Comparison of ENCODE assay signal across 9 cellular contexts in the genomic region with DNA sequence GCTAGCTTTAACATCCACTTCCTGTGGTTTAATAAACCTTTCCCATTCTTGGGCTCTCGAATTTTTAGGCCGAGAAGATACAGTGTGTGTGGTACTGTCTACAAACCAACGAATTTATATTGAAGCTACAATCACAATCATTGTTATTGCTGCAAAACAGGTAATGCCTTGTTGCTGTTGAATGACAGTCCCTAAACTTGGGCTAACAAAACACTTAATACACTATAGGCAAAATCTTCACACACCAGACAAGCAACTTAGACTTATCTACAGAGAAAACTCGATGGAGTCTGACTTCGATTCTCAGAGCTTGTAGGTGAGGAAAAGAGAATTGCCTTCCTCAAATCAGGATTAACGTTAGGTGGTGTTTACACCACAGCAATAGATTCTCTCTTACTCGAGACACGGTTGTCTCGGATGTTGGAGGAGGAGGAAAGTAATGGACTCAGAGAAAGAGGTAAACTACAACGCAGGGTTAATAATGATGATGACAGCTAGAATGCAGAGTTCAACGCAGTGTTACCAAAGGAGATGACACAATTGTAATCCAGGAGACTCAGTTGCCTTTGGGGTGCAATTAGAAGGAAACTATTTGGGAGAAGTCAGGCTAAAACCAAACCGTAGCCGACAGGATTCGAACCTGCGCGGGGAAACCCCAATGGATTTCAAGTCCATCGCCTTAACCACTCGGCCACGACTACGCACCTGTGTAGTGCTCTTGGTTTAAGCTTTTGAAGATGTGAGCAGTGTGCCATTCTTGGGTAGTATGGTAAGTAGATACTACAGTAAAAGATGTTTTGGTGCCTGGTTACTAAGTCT. TPM values are rescaled to one million over a fixed set of nuclear protein-coding genes. Genes with fewer than 3 reads are reported as not detected.
DNase-seq lines count a peak whose midpoint lies in the region; ATAC-seq, FAIRE-seq and TF ChIP-seq lines count a peak whose summit lies in the region.
"Had no signal": no experiment of that assay in that cellular context is flagged by ENCODE, and none has a peak within 500 bp of the region (broad histone marks: within the 10 kb centered on the region; RNA-seq: fewer than 3 reads in every experiment).

No MANE protein-coding gene starts in this region.

- DNase-seq in Ammon's horn (ENCODE audit: low spot score) (peak; percentile 8), HT1080 (ENCODE audit: low read depth) (peak; percentile 95), SK-N-DZ (ENCODE audit: low spot score) (peak; percentile 32), GM12878 (ENCODE audit: low read depth, low spot score) (peak; percentile 63), mesenchymal stem cell (peak; percentile 43), GM19238 (ENCODE audit: insufficient read length, low spot score) (no peak), GOT3 (lab: John Stamatoyannopoulos, UW) (no peak)

- H2BK120ac ChIP-seq in mesenchymal stem cell (ENCODE audit: low read depth, low read length): no peak overlapping the region

- TF ChIP-seq CTCF in GM12878 (IDR thresholded peaks at IDR 0.05 in 2 of 3, conservative IDR thresholded peaks at IDR 0.05 in 1 of 3; ENCODE audit: control insufficient read depth in 2 of 3, extremely low read depth in 1 of 3, insufficient read depth in 1 of 3, low read depth in 3 of 3, low read length in 3 of 3): no peak

- H2BK15ac ChIP-seq in mesenchymal stem cell (ENCODE audit: low read depth, poor library complexity, severe bottlenecking): no peak overlapping the region

- no peak overlapping the region for H3K18ac ChIP-seq in mesenchymal stem cell (ENCODE audit: low read depth in 1 of 2, low read length in 2 of 2)

- no peak overlapping the region for H2BK12ac ChIP-seq in mesenchymal stem cell (ENCODE audit: low read length in 2 of 2)

- WGBS in GM12878 (ENCODE audit: insufficient coverage, insufficient replicate concordance, low lambda C conversion rate, missing lambda C conversion rate): 17% methylated on average over 20 of the region's 20 CpGs
- 19% methylated on average over 18 of the region's 20 CpGs for WGBS in mesenchymal stem cell

- no peak overlapping the region for H3K14ac ChIP-seq in mesenchymal stem cell (ENCODE audit: low read length in 2 of 2)

- SMC1A ChIA-PET in GM12878 (lab: Charles Lee; ENCODE audit: uncharacterized antibody, unreplicated experiment): interaction anchor here (0.6 to 3.3 kb wide), 7 partner anchors 11 to 943 kb away, joined by 3 to 22 read pairs (median 5); no protein-coding TSS in a partner anchor

- in situ Hi-C loops in GM12878 (cut with MboI): loop anchor here (25.0 kb wide), 1 partner anchor 257 kb away; no protein-coding TSS in a partner anchor

- no peak overlapping the region; the same call in 1 of the 2 replicates for H2AFZ ChIP-seq in GM12878 (ENCODE audit: control insufficient read depth, low read depth, low read length)
- H2AFZ ChIP-seq in mesenchymal stem cell (ENCODE audit: low read depth, low read length): no peak overlapping the region

- no peaks in the 10 kb centered on the region for H4K20me1 ChIP-seq in GM12878 (ENCODE audit: control insufficient read depth, insufficient read depth)

- H3K4me2 ChIP-seq in GM12878 (ENCODE audit: control insufficient read depth, insufficient read depth) (peak overlapping the region; percentile 47), mesenchymal stem cell (ENCODE audit: low read length, poor library complexity, severe bottlenecking) (no peak overlapping the region)

- no peak overlapping the region for H2BK5ac ChIP-seq in mesenchymal stem cell (ENCODE audit: low read depth, low read length, poor library complexity, severe bottlenecking)

- no peak overlapping the region for H3K23ac ChIP-seq in mesenchymal stem cell (ENCODE audit: low read length in 2 of 2)

- H3K9ac ChIP-seq in GM12878 (ENCODE audit: control insufficient read depth, insufficient read depth, low read length): no peak overlapping the region
- H3K9ac ChIP-seq in mesenchymal stem cell (ENCODE audit: low read length): no peak overlapping the region

- H4K91ac ChIP-seq in mesenchymal stem cell (ENCODE audit: low read length): no peak overlapping the region

- no TSS peak for BruUV-seq in GM12878 (replicated peaks; lab: Mats Ljungman, UMichigan)

- H4K8ac ChIP-seq in mesenchymal stem cell (ENCODE audit: low read length): no peak overlapping the region

- peak in 1 of 2 experiments; percentile 18; a peak in 1 of 4 replicates for TF ChIP-seq EP300 in GM12878 (IDR thresholded peaks at IDR 0.05; ENCODE audit: borderline replicate concordance in 1 of 2, control insufficient read depth in 1 of 2, low read depth in 2 of 2, low read length in 2 of 2)

- ATAC-seq in GM12878: peak; percentile 37
- no peak for ATAC-seq in GM21619 (IDR thresholded peaks at IDR 0.05; ENCODE audit: unreplicated experiment)

- H3K4ac ChIP-seq in mesenchymal stem cell (ENCODE audit: low read depth in 1 of 2, low read length in 2 of 2): no peak overlapping the region

- CTCF ChIA-PET in GM12878 (lab: Yijun Ruan, JAX): interaction anchor here (0.7 to 3.1 kb wide), 10 partner anchors 10 to 328 kb away, joined by 3 to 14 read pairs (median 4); no protein-coding TSS in a partner anchor

- H2AK5ac ChIP-seq in mesenchymal stem cell (ENCODE audit: low read length, severe bottlenecking): no peak overlapping the region

- H3K36me3 ChIP-seq in GM12878 (ENCODE audit: control insufficient read depth in 2 of 2, insufficient read depth in 2 of 2, low read length in 1 of 2): no peaks in the 10 kb centered on the region
- H3K36me3 ChIP-seq in mesenchymal stem cell (ENCODE audit: control insufficient read depth in 1 of 2, insufficient read depth in 2 of 2, low read depth in 1 of 2, low read length in 2 of 2): no peaks in the 10 kb centered on the region

- RAD21 ChIA-PET in GM12878 (lab: Charles Lee; ENCODE audit: unreplicated experiment): interaction anchor here (0.9 to 2.4 kb wide), 6 partner anchors 10 to 247 kb away, joined by 3 to 10 read pairs (median 6); no protein-coding TSS in a partner anchor

- H3K27me3 ChIP-seq in GM12878 (replicated peaks in 1 of 2; ENCODE audit: control insufficient read depth in 2 of 2, insufficient read depth in 2 of 2, low read length in 1 of 2) (no peaks in the 10 kb centered on the region; a peak in 2 of 4 replicates), mesenchymal stem cell (ENCODE audit: control insufficient read depth in 1 of 2, insufficient read depth in 1 of 2, low read length in 2 of 2) (peaks cover 0 to 21% of the 10 kb centered on the region in 2 experiments)

- no peak overlapping the region for H3K4me3 ChIP-seq in GM12878
- H3K4me3 ChIP-seq in mesenchymal stem cell (ENCODE audit: insufficient read depth in 1 of 2, low read depth in 1 of 2, low read length in 2 of 2): no peak overlapping the region

- H3K9me3 ChIP-seq in GM12878 (replicated peaks; ENCODE audit: control insufficient read depth, insufficient read depth, low read length): no peaks in the 10 kb centered on the region
- H3K9me3 ChIP-seq in mesenchymal stem cell (ENCODE audit: control insufficient read depth, low read length): no peaks in the 10 kb centered on the region

- H3K79me1 ChIP-seq in mesenchymal stem cell (replicated peaks; ENCODE audit: low read length, poor library complexity, severe bottlenecking): no peaks in the 10 kb centered on the region

- no peak for FAIRE-seq in GM12878 (lab: Jason Lieb, UNC)
- FAIRE-seq: endometrium had no signal

- no peak for TF ChIP-seq POLR2A in GM12878 (IDR thresholded peaks at IDR 0.05; ENCODE audit: low read depth, low read length)

- H3K4me1 ChIP-seq in GM12878 (ENCODE audit: control insufficient read depth, insufficient read depth, low read length): no peaks in the 10 kb centered on the region
- no peaks in the 10 kb centered on the region for H3K4me1 ChIP-seq in mesenchymal stem cell (ENCODE audit: control insufficient read depth, insufficient read depth, low read depth, low read length)

- intact Hi-C loops in GM12878 (cut with micrococcal nuclease; ENCODE audit: unreplicated experiment): no loop called here

- no peak for TF ChIP-seq RAD21 in GM12878 (IDR thresholded peaks at IDR 0.05; ENCODE audit: insufficient read depth, low read depth, low read length)

- POLR2A ChIA-PET in GM12878 (lab: Charles Lee): no interaction called here

- H3K79me2 ChIP-seq in GM12878 (ENCODE audit: control insufficient read depth, insufficient read depth, low read length): no peaks in the 10 kb centered on the region

- H3K27ac ChIP-seq in GM12878 (ENCODE audit: control insufficient read depth, insufficient read depth): no peak overlapping the region
- no peak overlapping the region for H3K27ac ChIP-seq in mesenchymal stem cell (ENCODE audit: low read length, poor library complexity, severe bottlenecking)

TF ChIP-seq in GM12878, 131 proteins besides CTCF, POLR2A, EP300 and RAD21 (continues in another document):
- no peak for TF ChIP-seq SMAD5 (IDR thresholded peaks at IDR 0.05; ENCODE audit: low read depth)
- no peak for TF ChIP-seq CBX3 (IDR thresholded peaks at IDR 0.05; ENCODE audit: borderline replicate concordance, low read depth)
- no peak for TF ChIP-seq ETV6 (conservative IDR thresholded peaks at IDR 0.05 in 1 of 2, IDR thresholded peaks at IDR 0.05 in 1 of 2; ENCODE audit: borderline replicate concordance in 1 of 2, low read depth in 1 of 2)
- no peak for TF ChIP-seq BACH1 (IDR thresholded peaks at IDR 0.05; ENCODE audit: borderline replicate concordance)

RNA-seq across cellular contexts. Expression of gene ZNF184, which starts 32.5 kb away (rescaled TPM):
- 3.5 and 5.5 TPM in 2 replicates for total RNA-seq in HT1080 (2014; rRNA removed; shearing (Covaris generic))
- 2.5 and 3.3 TPM in 2 replicates for polyA plus RNA-seq in HT1080 (2015; cell fraction: cytosol; rRNA removed)
- 4.0 and 4.1 TPM in 2 replicates for polyA plus RNA-seq in HT1080 (2015; cell fraction: nucleus; rRNA removed)
- polyA plus RNA-seq in SK-N-DZ (2014; cell fraction: cytosol; rRNA removed): 8.6 and 11.1 TPM in 2 replicates
- polyA plus RNA-seq in SK-N-DZ (2014; cell fraction: nucleus; rRNA removed): 7.1 and 9.7 TPM in 2 replicates
- total RNA-seq in GM12878 (2013; cell fraction: nucleolus; rRNA removed): 25.8 and 27.4 TPM in 2 replicates
- total RNA-seq in GM12878 (2014; rRNA removed) (7.4 and 10.7 TPM in 2 replicates), GM12878 (2014; rRNA removed; fragmentation: Illumina TruSeq; extraction: Trizol) (14.5 and 15.1 TPM in 2 replicates), GM12878 (2021) (7.6 and 7.7 TPM in 2 replicates)
- polyA plus RNA-seq in GM12878 (2011; ENCODE audit: low read depth): 3.3 TPM
- polyA plus RNA-seq in GM12878 (2011; rRNA removed) (12.0 and 20.5 TPM in 2 replicates), GM12878 (2014; fragmentation: Illumina TruSeq; extraction: Trizol) (10.3 and 13.0 TPM in 2 replicates), GM12878 (2014; fragmentation: Nextera tagmentation; extraction: Ambion mirVana) (1 to 10 TPM; 4.5 to 5.4 TPM), GM12878 (2014; rRNA removed) (2.8 and 4.1 TPM in 2 replicates), GM12878 (2016; fragmentation: Nextera tagmentation; extraction: Ambion mirVana) (10 to 100 TPM in 1 of 2 experiments, 1 to 10 TPM in 1; 8.9 to 10.6 TPM)
- polyA plus RNA-seq in GM12878 (2011; cell fraction: cytosol; rRNA removed): 4.2 and 4.4 TPM in 2 replicates
- 7.7 and 8.0 TPM in 2 replicates for polyA plus RNA-seq in GM12878 (2011; cell fraction: nucleus; rRNA removed)
- polyA plus RNA-seq in GM12878 (2012): 3.7 and 6.5 TPM in 2 replicates
- 10.5 and 12.9 TPM in 2 replicates for polyA minus RNA-seq in GM12878 (2011; rRNA and poly(A)+ RNA removed)
- polyA minus RNA-seq in GM12878 (2011; cell fraction: cytosol; rRNA and poly(A)+ RNA removed): 4.8 and 6.7 TPM in 2 replicates
- polyA minus RNA-seq in GM12878 (2011; cell fraction: nucleus; rRNA and poly(A)+ RNA removed): 5.1 and 8.3 TPM in 2 replicates
- polyA plus RNA-seq in mesenchymal stem cell (2013, experiment 1 of 2): 5.0 TPM
- 5.2 TPM for polyA plus RNA-seq in mesenchymal stem cell (2013, experiment 2 of 2)

Comparison
In these comparisons a context has a peak if more than half of its experiments do, and no peak if none do; other contexts are left out.
1. DNase-seq: peak in Ammon's horn (single experiment), HT1080 (single experiment), SK-N-DZ (single experiment), GM12878 (single experiment) and mesenchymal stem cell (single experiment); none in GM19238 (single experiment) and GOT3 (single experiment).